ENCODE assay signal across 14 cellular contexts in genomic region chr4:39320381-39321115, GRCh38. TPM values are rescaled to one million over a fixed set of nuclear protein-coding genes. Genes with fewer than 3 reads are reported as not detected.
DNase-seq lines count a peak whose midpoint lies in the region; FAIRE-seq and TF ChIP-seq lines count a peak whose summit lies in the region.
"Had no signal": no experiment of that assay in that cellular context is flagged by ENCODE, and none has a peak within 500 bp of the region (broad histone marks: within the 10 kb centered on the region; RNA-seq: fewer than 3 reads in every experiment).

No MANE protein-coding gene starts in this region.

- TF ChIP-seq CTCF in astrocyte of the spinal cord (IDR thresholded peaks at IDR 0.05; ENCODE audit: low read depth, low read length) (no peak), CD14-positive monocyte (IDR thresholded peaks at IDR 0.05) (no peak)

- H3K4me3 ChIP-seq in astrocyte of the spinal cord (ENCODE audit: low read depth, low read length) = no peak overlapping the region
- H3K4me3 ChIP-seq: tibial nerve had no signal

- no peaks in the 10 kb centered on the region for H3K9me3 Mint-ChIP-seq in CD14-positive monocyte

- H3K36me3 Mint-ChIP-seq in CD14-positive monocyte = peaks cover 53 to 67% of the 10 kb centered on the region in 2 donors

- in situ Hi-C loops in astrocyte of the spinal cord (cut with HindIII; ENCODE audit: low sequenced_read_pairs) = no loop called here

- H3K4me1 Mint-ChIP-seq in CD14-positive monocyte = no peaks in the 10 kb centered on the region

- no peaks in the 10 kb centered on the region for H3K27me3 Mint-ChIP-seq in CD14-positive monocyte (ENCODE audit: low read depth in 3 of 3)

- H3K27ac Mint-ChIP-seq in CD14-positive monocyte = no peak overlapping the region

- intact Hi-C loops in CD14-positive monocyte (cut with micrococcal nuclease) = no loop called here

- no peak overlapping the region for H3K4me3 Mint-ChIP-seq in CD14-positive monocyte

- FAIRE-seq in frontal cortex (lab: Jason Lieb, UNC) = no peak

- DNase-seq in A172 (ENCODE audit: low spot score) (peak; percentile 15), HT1080 (ENCODE audit: low read depth) (peak; percentile 26), astrocyte of the spinal cord (ENCODE audit: low read depth, low spot score) (peak; percentile 72), glomerular visceral epithelial cell (ENCODE audit: extremely low spot score) (peak; percentile 18), NCI-H1436 (lab: John Stamatoyannopoulos, UW) (no peak), frontal cortex (ENCODE audit: low spot score in 2 of 2) (no peak), NCI-H1417 treated with DMSO at 0.1 percent for 48 hours (lab: John Stamatoyannopoulos, UW) (no peak), CD14-positive monocyte (ENCODE audit: low spot score) (no peak)
- DNase-seq: activated CD4-positive, CD25-positive, alpha-beta regulatory T cell treated with anti-CD3 and anti-CD28 coated beads, Interleukin-2, amount 50 U/mL, for 72 hours; cortex of kidney; NCI-H1930; NCI-H524; stimulated activated CD4-positive, alpha-beta T cell treated with anti-CD3 and anti-CD28 coated beads, Interleukin-4, amount 100 ng/mL, for 1 hour had no signal

RNA-seq across cellular contexts. Expression of gene RFC1, which starts 45.6 kb away (rescaled TPM):
- total RNA-seq in A172 (2014; rRNA removed; shearing (Covaris generic)) = 54.0 and 72.4 TPM in 2 replicates
- 27.7 and 40.9 TPM in 2 replicates for total RNA-seq in HT1080 (2014; rRNA removed; shearing (Covaris generic))
- 29.6 and 40.0 TPM in 2 replicates for polyA plus RNA-seq in HT1080 (2015; cell fraction: cytosol; rRNA removed)
- polyA plus RNA-seq in HT1080 (2015; cell fraction: nucleus; rRNA removed) = 58.8 and 71.3 TPM in 2 replicates
- total RNA-seq in frontal cortex = 55.0 TPM
- polyA plus RNA-seq in CD14-positive monocyte = 10 to 100 TPM in 1 of 2 donors, 1 to 10 TPM in 1; 8.7 to 15.0 TPM

Comparison
In these comparisons a context has a peak if more than half of its experiments do, and no peak if none do; other contexts are left out.
1. DNase-seq: peak in A172 (single experiment), HT1080 (single experiment), astrocyte of the spinal cord (single experiment) and glomerular visceral epithelial cell (single experiment); none in NCI-H1436 (single experiment), frontal cortex (0 of 2), NCI-H1417 treated with DMSO at 0.1 percent for 48 hours (single experiment) and CD14-positive monocyte (single experiment).